Comparison of ENCODE assay signal across 8 cellular contexts in genomic region chr12:121794532-121795028, GRCh38. TPM values are rescaled to one million over a fixed set of nuclear protein-coding genes. Genes with fewer than 3 reads are reported as not detected.
DNase-seq lines count a peak whose midpoint lies in the region; ATAC-seq, FAIRE-seq and TF ChIP-seq lines count a peak whose summit lies in the region.

No MANE protein-coding gene starts in this region.

- 1 to 4% methylated on average over 13 of the region's 13 CpGs for WGBS in lung, 2 donors
- 0 to 2% methylated on average over 10 to 13 of the region's 13 CpGs for WGBS in lower leg skin, 2 donors

- H3K9me3 Mint-ChIP-seq in MCF 10A (ENCODE audit: unreplicated experiment) (no peaks in the 10 kb centered on the region), type B pancreatic cell (no peaks in the 10 kb centered on the region)

- DNase-seq in GM12892 (ENCODE audit: insufficient read length) (peak; percentile 43), NB4 (ENCODE audit: low read depth) (no peak), MCF 10A (ENCODE audit: unreplicated experiment) (no peak), lung (ENCODE audit: low spot score) (peak; percentile 59), type B pancreatic cell (ENCODE audit: extremely low spot score, unreplicated experiment) (no peak), NCI-H1048 (lab: John Stamatoyannopoulos, UW) (no peak), lower leg skin (ENCODE audit: low spot score in 2 of 2) (no peak), SKM-1 treated with dmso at 0.1 percent for 144 hours (lab: John Stamatoyannopoulos, UW; ENCODE audit: unreplicated experiment) (no peak)

- H3K4me3 ChIP-seq in NB4 (ENCODE audit: low read depth, low read length) (peak overlapping the region; percentile 37), lung (no peak overlapping the region), lower leg skin (ENCODE audit: low read depth, poor library complexity, severe bottlenecking) (no peak overlapping the region)

- H3K9me3 ChIP-seq in lung (ENCODE audit: control insufficient read depth in 2 of 2, insufficient read depth in 1 of 2, low read length in 1 of 2) = no peaks in the 10 kb centered on the region

- H3K27ac ChIP-seq in lung (ENCODE audit: low read depth in 1 of 2, low read length in 1 of 2) = peak overlapping the region; percentile 77 to 80

- no peaks in the 10 kb centered on the region for H3K27me3 Mint-ChIP-seq in MCF 10A (ENCODE audit: insufficient read depth, unreplicated experiment)
- H3K27me3 Mint-ChIP-seq in type B pancreatic cell = peaks cover 3% of the 10 kb centered on the region

- H3K4me1 Mint-ChIP-seq in MCF 10A (ENCODE audit: insufficient read depth, unreplicated experiment) = peaks cover 62% of the 10 kb centered on the region
- H3K4me1 Mint-ChIP-seq in type B pancreatic cell (ENCODE audit: unreplicated experiment) = peaks cover 50% of the 10 kb centered on the region

- TF ChIP-seq POLR2A in GM12892 (IDR thresholded peaks at IDR 0.05; ENCODE audit: low read depth, low read length) = peak; percentile 2; the same call in 1 of the 2 replicates
- no peak for TF ChIP-seq POLR2A in NB4 (IDR thresholded peaks at IDR 0.05; ENCODE audit: extremely low read depth, insufficient read length)
- TF ChIP-seq POLR2A in lower leg skin (IDR thresholded peaks at IDR 0.05) = no peak

- H3K36me3 Mint-ChIP-seq in MCF 10A (ENCODE audit: insufficient read depth, unreplicated experiment) (peaks cover 26% of the 10 kb centered on the region), type B pancreatic cell (peaks cover 9% of the 10 kb centered on the region)

- no peak for FAIRE-seq in GM12892 (lab: Jason Lieb, UNC)

- peaks cover 3 to 39% of the 10 kb centered on the region in 2 donors for H3K4me1 ChIP-seq in lung (ENCODE audit: control insufficient read depth in 2 of 2, insufficient read depth in 2 of 2, low read length in 2 of 2)

- peak overlapping the region; percentile 69 for H3K4me3 Mint-ChIP-seq in MCF 10A (ENCODE audit: unreplicated experiment)
- peak overlapping the region; percentile 88 for H3K4me3 Mint-ChIP-seq in type B pancreatic cell

- intact Hi-C loops in MCF 10A (cut with micrococcal nuclease) (loop anchor here (1.0 to 10.0 kb wide), 6 partner anchors 18 to 400 kb away; partner anchors contain the start of genes BCL7A and PSMD9), lower leg skin (cut with DNase I; ENCODE audit: low total_unique reads) (loop anchor here (5.0 kb wide), 1 partner anchor 92 kb away; no protein-coding TSS in a partner anchor)

- CTCF ChIA-PET in MCF 10A (lab: Yijun Ruan, JAX) = interaction anchor here (0.5 to 10.6 kb wide), 54 partner anchors 14 to 1497 kb away, joined by 3 to 390 read pairs (median 4); partner anchors contain the start of genes ANAPC5, PSMD9, RNF34 and SETD1B

- POLR2A ChIA-PET in MCF 10A (lab: Yijun Ruan, JAX) = interaction anchor here (0.8 to 13.9 kb wide), 13 partner anchors 9 to 336 kb away, joined by 3 to 344 read pairs (median 6); partner anchors contain the start of genes PSMD9, SETD1B and TMEM120B

- H3K36me3 ChIP-seq in lung (ENCODE audit: control insufficient read depth in 2 of 2, insufficient read depth in 2 of 2, low read length in 2 of 2) = peaks cover 0 to 4% of the 10 kb centered on the region in 2 donors

- H3K27ac Mint-ChIP-seq in MCF 10A (ENCODE audit: low read depth, unreplicated experiment) = peak overlapping the region; percentile 90
- H3K27ac Mint-ChIP-seq in type B pancreatic cell = peak overlapping the region; percentile 99

- TF ChIP-seq CTCF in NB4 (IDR thresholded peaks at IDR 0.05; ENCODE audit: low read depth, low read length) (no peak), MCF 10A (IDR thresholded peaks at IDR 0.05; ENCODE audit: unreplicated experiment) (no peak), lung (IDR thresholded peaks at IDR 0.05; ENCODE audit: control extremely low read depth, extremely low read depth) (no peak), type B pancreatic cell (conservative IDR thresholded peaks at IDR 0.05) (no peak), lower leg skin (IDR thresholded peaks at IDR 0.05) (no peak)

- no peaks in the 10 kb centered on the region for H3K27me3 ChIP-seq in lung (ENCODE audit: control insufficient read depth, insufficient read depth)

- BruUV-seq in MCF 10A (replicated peaks; lab: Mats Ljungman, UMichigan) = no TSS peak

- no peak for ATAC-seq in lung (ENCODE audit: insufficient read depth, low FRiP score)

RNA-seq across cellular contexts. Expression of gene RHOF, which starts 1.1 kb away (rescaled TPM):
- 32.0 TPM for polyA plus RNA-seq in GM12892 (2012; ENCODE audit: missing spikeins)
- 9.5 and 11.6 TPM in 2 replicates for total RNA-seq in MCF 10A (2022)
- 10 to 100 TPM; 33.2 to 34.7 TPM for total RNA-seq in lung
- 10 to 100 TPM; 15.1 to 16.5 TPM for polyA plus RNA-seq in lung
- 24.9 and 26.0 TPM in 2 replicates for total RNA-seq in type B pancreatic cell (ENCODE audit: low replicate concordance)
- 10 to 100 TPM in 2 of 4 donors, 1 to 10 TPM in 2; 5.4 to 24.1 (median 9.9) TPM for total RNA-seq in lower leg skin

RNA-seq across cellular contexts. Expression of gene SETD1B, which starts 9.2 kb away (rescaled TPM):
- 2.1 TPM for polyA plus RNA-seq in GM12892 (2012; ENCODE audit: missing spikeins)
- 19.7 and 19.9 TPM in 2 replicates for total RNA-seq in MCF 10A (2022)
- total RNA-seq in lung = 10 to 100 TPM; 12.4 to 28.1 TPM
- 1 to 10 TPM; 7.3 to 8.3 TPM for polyA plus RNA-seq in lung
- 28.4 and 34.2 TPM in 2 replicates for total RNA-seq in type B pancreatic cell (ENCODE audit: low replicate concordance)
- total RNA-seq in lower leg skin = 10 to 100 TPM; 10.1 to 15.0 (median 11.6) TPM

Comparison
In these comparisons a context has a peak if more than half of its experiments do, and no peak if none do; other contexts are left out.
1. DNase-seq: peak in GM12892 (single experiment) and lung (single experiment); none in NB4 (single experiment), MCF 10A (single experiment), type B pancreatic cell (single experiment), NCI-H1048 (single experiment), lower leg skin (0 of 2) and SKM-1 treated with dmso at 0.1 percent for 144 hours (single experiment).